ENCODE assay signal across 9 cellular contexts in genomic region chr11:63829823-63830489, GRCh38. TPM values are rescaled to one million over a fixed set of nuclear protein-coding genes. Genes with fewer than 3 reads are reported as not detected.
DNase-seq lines count a peak whose midpoint lies in the region; ATAC-seq and TF ChIP-seq lines count a peak whose summit lies in the region.
"Had no signal": no experiment of that assay in that cellular context is flagged by ENCODE, and none has a peak within 500 bp of the region (broad histone marks: within the 10 kb centered on the region; RNA-seq: fewer than 3 reads in every experiment).

No MANE protein-coding gene starts in this region.

- H3K4me3 ChIP-seq in astrocyte of the cerebellum (ENCODE audit: low read depth, low read length), result no peak overlapping the region
- no peak overlapping the region for H3K4me3 ChIP-seq in CD8-positive, alpha-beta T cell (ENCODE audit: low read depth, low read length)

- peaks cover 8% of the 10 kb centered on the region for H3K36me3 Mint-ChIP-seq in CD8-positive, alpha-beta T cell

- POLR2A ChIA-PET in CD8-positive, alpha-beta T cell (lab: Charles Lee), result interaction anchor here (1.0 to 1.1 kb wide), 2 partner anchors 9 to 10 kb away, joined by 3 read pairs; no protein-coding TSS in a partner anchor

- CTCF ChIA-PET in CD8-positive, alpha-beta T cell (lab: Charles Lee), result interaction anchor here (0.9 to 13.0 kb wide), 3 partner anchors 117 to 319 kb away, joined by 3 to 337 read pairs (median 3); no protein-coding TSS in a partner anchor

- no peak for ATAC-seq in CD8-positive, alpha-beta T cell
- no peak for ATAC-seq in GM18858 (IDR thresholded peaks at IDR 0.05; ENCODE audit: unreplicated experiment)

- H3K4me1 Mint-ChIP-seq in CD8-positive, alpha-beta T cell (ENCODE audit: low read depth), result peaks cover 2% of the 10 kb centered on the region

- H3K27me3 Mint-ChIP-seq in CD8-positive, alpha-beta T cell (ENCODE audit: low read depth), result no peaks in the 10 kb centered on the region

- H3K27me3 ChIP-seq in CD8-positive, alpha-beta T cell (ENCODE audit: insufficient read depth, low read length), result no peaks in the 10 kb centered on the region

- DNase-seq in ELR (ENCODE audit: low read depth), result peak; percentile 49
- peak; percentile 66 for DNase-seq in HuH-7.5 (ENCODE audit: low spot score)
- no peak for DNase-seq in astrocyte of the cerebellum (ENCODE audit: low read depth)
- peak; percentile 57 to 72 for DNase-seq in lung microvascular endothelial cell (ENCODE audit: low read depth in 2 of 2)
- no peak for DNase-seq in CD8-positive, alpha-beta T cell
- no peak for DNase-seq in cerebellar nuclear complex (lab: John Stamatoyannopoulos, UW)
- DNase-seq in activated CD4-positive, CD25-positive, alpha-beta regulatory T cell (lab: John Stamatoyannopoulos, UW), result no peak
- DNase-seq: hypothalamus had no signal

- no peak overlapping the region for H3K27ac Mint-ChIP-seq in CD8-positive, alpha-beta T cell

- intact Hi-C loops in CD8-positive, alpha-beta T cell (cut with DNase I, micrococcal nuclease), result loop anchor here in 1 of 2 experiments (10.0 kb wide), 1 partner anchor 475 kb away; the partner anchor contains the start of genes CATSPERZ and ESRRA

- H3K9me3 ChIP-seq in CD8-positive, alpha-beta T cell (ENCODE audit: low read length), result no peaks in the 10 kb centered on the region

- no peaks in the 10 kb centered on the region for H3K36me3 ChIP-seq in CD8-positive, alpha-beta T cell (ENCODE audit: insufficient read depth, low read length)

- H3K4me1 ChIP-seq in CD8-positive, alpha-beta T cell (ENCODE audit: insufficient read depth, low read length), result no peaks in the 10 kb centered on the region

- no peak overlapping the region for H3K4me3 Mint-ChIP-seq in CD8-positive, alpha-beta T cell

- in situ Hi-C loops in astrocyte of the cerebellum (cut with HindIII; ENCODE audit: low sequenced_read_pairs), result no loop called here

- peak; percentile 46 for TF ChIP-seq CTCF in astrocyte of the cerebellum (IDR thresholded peaks at IDR 0.05; ENCODE audit: low read depth, low read length, missing control alignments)
- no peak for TF ChIP-seq CTCF in CD8-positive, alpha-beta T cell (IDR thresholded peaks at IDR 0.05)

- H3K9me3 Mint-ChIP-seq in CD8-positive, alpha-beta T cell, result no peaks in the 10 kb centered on the region

- H3K27ac ChIP-seq in CD8-positive, alpha-beta T cell (ENCODE audit: low read depth, low read length), result no peak overlapping the region

RNA-seq across cellular contexts. Expression of gene MARK2, which starts 9.0 kb away (rescaled TPM):
- total RNA-seq in lung microvascular endothelial cell, result 6.8 and 9.9 TPM in 2 replicates
- 10 to 100 TPM; 16.9 to 19.1 TPM for total RNA-seq in CD8-positive, alpha-beta T cell

RNA-seq across cellular contexts. Expression of gene SPINDOC, which starts 16.7 kb away (rescaled TPM):
- total RNA-seq in lung microvascular endothelial cell, result 8.1 and 8.9 TPM in 2 replicates
- 1 to 10 TPM; 4.0 to 4.1 TPM for total RNA-seq in CD8-positive, alpha-beta T cell

Comparison
In these comparisons a context has a peak if more than half of its experiments do, and no peak if none do; other contexts are left out.
1. DNase-seq: peak in ELR (single experiment), HuH-7.5 (single experiment) and lung microvascular endothelial cell (2 of 2); none in astrocyte of the cerebellum (single experiment), CD8-positive, alpha-beta T cell (0 of 7), cerebellar nuclear complex (0 of 2) and activated CD4-positive, CD25-positive, alpha-beta regulatory T cell (0 of 4).